ENCODE assay signal across 11 cellular contexts in the genomic region with DNA sequence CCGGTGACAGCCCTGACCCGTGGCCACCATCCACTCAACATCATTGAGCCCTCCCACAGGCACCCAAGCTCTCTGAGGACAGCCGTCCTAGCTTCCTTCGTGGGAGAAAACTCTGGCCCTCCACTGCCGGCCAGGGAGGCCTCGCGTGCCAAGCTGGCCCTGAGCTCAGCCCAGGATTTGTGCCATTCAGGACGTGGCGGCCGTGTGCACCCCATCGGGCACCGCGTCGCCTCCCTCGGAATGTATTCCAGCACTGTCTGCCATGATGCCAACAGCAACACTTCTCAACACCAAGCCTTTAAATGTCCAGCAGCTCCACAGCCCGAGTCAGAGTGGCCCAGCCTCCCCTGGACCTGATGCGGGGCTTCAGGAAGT. TPM values are rescaled to one million over a fixed set of nuclear protein-coding genes. Genes with fewer than 3 reads are reported as not detected.
A peak's percentile ranks its signal among the peaks of the same experiment; 100 is the strongest.
DNase-seq lines count a peak whose midpoint lies in the region; ATAC-seq, FAIRE-seq and TF ChIP-seq lines count a peak whose summit lies in the region.
"Had no signal": no experiment of that assay in that cellular context is flagged by ENCODE, and none has a peak within 500 bp of the region (broad histone marks: within the 10 kb centered on the region; RNA-seq: fewer than 3 reads in every experiment).

No MANE protein-coding gene starts in this region.

- DNase-seq in HFFc6 (no peak), coronary artery (ENCODE audit: low spot score) (no peak), lung (ENCODE audit: low spot score) (no peak), stomach (no peak), NCI-H2227 (lab: John Stamatoyannopoulos, UW; ENCODE audit: unreplicated experiment) (no peak), HTR-8/SVneo (ENCODE audit: insufficient read length, low spot score) (no peak), SW 1271 (lab: John Stamatoyannopoulos, UW) (no peak)
- no peak for DNase-seq in activated effector memory CD4-positive, alpha-beta T cell treated with anti-CD3 and anti-CD28 coated beads, Interleukin-2, amount 50 U/mL, for 16 hours
- DNase-seq: CD4-positive, CD25-positive, alpha-beta regulatory T cell; occipital lobe; T-helper 9 cell had no signal

- H3K27me3 Mint-ChIP-seq in HFFc6 (ENCODE audit: insufficient read depth): no peaks in the 10 kb centered on the region; the same call in 1 of the 2 replicates

- TF ChIP-seq POLR2A in stomach (IDR thresholded peaks at IDR 0.05): no peak

- TF ChIP-seq EP300 in stomach (IDR thresholded peaks at IDR 0.05): no peak

- 87 to 88% methylated on average over 17 of the region's 17 CpGs for whole genome bisulfite sequencing in lung, 2 donors
- 87 to 94% (median 90%) methylated on average over 15 to 17 of the region's 17 CpGs for WGBS in stomach, 5 donors

- no peaks in the 10 kb centered on the region for H3K9me3 Mint-ChIP-seq in HFFc6
- H3K9me3 Mint-ChIP-seq: CD4-positive, CD25-positive, alpha-beta regulatory T cell had no signal

- intact Hi-C loops in stomach (cut with DNase I; ENCODE audit: low total_unique reads): no loop called here

- TF ChIP-seq CTCF in HFFc6 (IDR thresholded peaks at IDR 0.05) (no peak), coronary artery (IDR thresholded peaks at IDR 0.05) (no peak), lung (IDR thresholded peaks at IDR 0.05; ENCODE audit: control extremely low read depth, extremely low read depth) (no peak), stomach (IDR thresholded peaks at IDR 0.05) (no peak)

- H3K27me3 ChIP-seq in lung (ENCODE audit: control insufficient read depth, insufficient read depth): no peaks in the 10 kb centered on the region
- H3K27me3 ChIP-seq in stomach: no peaks in the 10 kb centered on the region

- H3K4me3 ChIP-seq in coronary artery: peak overlapping the region; percentile 57
- no peak overlapping the region for H3K4me3 ChIP-seq in lung
- no peak overlapping the region for H3K4me3 ChIP-seq in stomach

- FAIRE-seq in HTR-8/SVneo (lab: Jason Lieb, UNC): no peak

- peak overlapping the region; percentile 98 for H3K27ac Mint-ChIP-seq in HFFc6
- H3K27ac Mint-ChIP-seq: CD4-positive, CD25-positive, alpha-beta regulatory T cell had no signal

- H3K36me3 Mint-ChIP-seq in HFFc6 (ENCODE audit: low read depth): peaks cover 34% of the 10 kb centered on the region
- H3K36me3 Mint-ChIP-seq: CD4-positive, CD25-positive, alpha-beta regulatory T cell had no signal

- H3K4me1 ChIP-seq in lung (ENCODE audit: control insufficient read depth in 2 of 2, insufficient read depth in 2 of 2, low read length in 2 of 2): peaks cover 0 to 8% of the 10 kb centered on the region in 2 donors
- peaks cover 17 to 65% (median 43%) of the 10 kb centered on the region in 4 donors for H3K4me1 ChIP-seq in stomach

- H3K9me3 ChIP-seq in lung (ENCODE audit: control insufficient read depth in 2 of 2, insufficient read depth in 1 of 2, low read length in 1 of 2): no peaks in the 10 kb centered on the region
- H3K9me3 ChIP-seq in stomach: no peaks in the 10 kb centered on the region

- ATAC-seq in lung (ENCODE audit: insufficient read depth, low FRiP score): no peak

- H3K4me3 Mint-ChIP-seq in HFFc6: peak overlapping the region; percentile 80
- H3K4me3 Mint-ChIP-seq: CD4-positive, CD25-positive, alpha-beta regulatory T cell had no signal

- peaks cover 78% of the 10 kb centered on the region for H3K4me1 Mint-ChIP-seq in HFFc6 (ENCODE audit: low read depth)
- H3K4me1 Mint-ChIP-seq: CD4-positive, CD25-positive, alpha-beta regulatory T cell had no signal

- H3K36me3 ChIP-seq in lung (ENCODE audit: control insufficient read depth in 2 of 2, insufficient read depth in 2 of 2, low read length in 2 of 2): peaks cover 0 to 5% of the 10 kb centered on the region in 2 donors
- peaks cover 0 to 30% (median 12%) of the 10 kb centered on the region in 4 donors for H3K36me3 ChIP-seq in stomach

- H3K27ac ChIP-seq in coronary artery: peak overlapping the region; percentile 14 to 71
- H3K27ac ChIP-seq in lung (ENCODE audit: low read depth in 1 of 2, low read length in 1 of 2): peak overlapping the region; percentile 25 to 62
- peak overlapping the region in 4 of 5 donors; percentile 68 to 83 (median 78) for H3K27ac ChIP-seq in stomach

RNA-seq across cellular contexts. Expression of a gene that starts 35.7 kb away (rescaled TPM):
- 10 to 100 TPM; 34.6 to 52.2 (median 42.2) TPM for total RNA-seq in HFFc6 (2021; fragmentation: NEBNext Ultra II Directional; extraction: Animal tissue kit (Norgen Biotek cat#: 25700))
- total RNA-seq in lung (10 to 100 TPM; 44.3 to 45.4 TPM), stomach (10 to 100 TPM; 12.8 to 25.9 (median 17.0) TPM)
- polyA plus RNA-seq in lung (1 to 10 TPM; 7.7 to 8.4 TPM), stomach (1 to 10 TPM; 2.3 to 6.9 (median 3.2) TPM)
